ENCODE assay signal across 10 cellular contexts in genomic region chr1:228142616-228143203, GRCh38. TPM values are rescaled to one million over a fixed set of nuclear protein-coding genes. Genes with fewer than 3 reads are reported as not detected.
DNase-seq lines count a peak whose midpoint lies in the region; ATAC-seq and TF ChIP-seq lines count a peak whose summit lies in the region.
"Had no signal": no experiment of that assay in that cellular context is flagged by ENCODE, and none has a peak within 500 bp of the region (broad histone marks: within the 10 kb centered on the region; RNA-seq: fewer than 3 reads in every experiment).

No MANE protein-coding gene starts in this region.

- no peaks in the 10 kb centered on the region for H3F3A ChIP-seq in smooth muscle cell (ENCODE audit: low read depth)

- no peak for ATAC-seq in RWPE2 (ENCODE audit: low read depth)
- ATAC-seq in GM21717 (IDR thresholded peaks at IDR 0.05; ENCODE audit: unreplicated experiment): no peak

- no peak overlapping the region for H2AFZ ChIP-seq in smooth muscle cell (ENCODE audit: low read depth)

- peak; percentile 12 for DNase-seq in GM13976 (ENCODE audit: low spot score)
- no peak for DNase-seq in RWPE2 (ENCODE audit: low spot score)
- no peak for DNase-seq in fibroblast of the aortic adventitia (ENCODE audit: low read depth)
- DNase-seq in smooth muscle cell (lab: John Stamatoyannopoulos, UW; ENCODE audit: unreplicated experiment): no peak
- DNase-seq in NK-92 (lab: John Stamatoyannopoulos, UW; ENCODE audit: unreplicated experiment): no peak
- no peak for DNase-seq in SW 1271 (lab: John Stamatoyannopoulos, UW)
- DNase-seq: activated B cell treated with CpG ODN at 0.5 μM for 24 hours, NCI-H226, thyroid gland had no signal

- H3K27me3 ChIP-seq in RWPE2 (ENCODE audit: insufficient read depth, poor library complexity, severe bottlenecking): no peaks in the 10 kb centered on the region
- no peaks in the 10 kb centered on the region for H3K27me3 ChIP-seq in smooth muscle cell (ENCODE audit: low read depth)
- H3K27me3 ChIP-seq: thyroid gland had no signal

- in situ Hi-C loops in GM13976 (cut with MboI; ENCODE audit: low sequenced_read_pairs, unreplicated experiment): no loop called here

- no peak overlapping the region for H3K4me3 ChIP-seq in RWPE2 (ENCODE audit: severe bottlenecking)
- peak overlapping the region; percentile 91 for H3K4me3 ChIP-seq in fibroblast of the aortic adventitia (ENCODE audit: low read depth, low read length)
- H3K4me3 ChIP-seq in smooth muscle cell: no peak overlapping the region

- peak overlapping the region; percentile 69 for H3K27ac ChIP-seq in RWPE2 (ENCODE audit: poor library complexity, severe bottlenecking)
- H3K27ac ChIP-seq in smooth muscle cell (ENCODE audit: low read depth): no peak overlapping the region

- peaks cover 56% of the 10 kb centered on the region for H3K79me2 ChIP-seq in smooth muscle cell (ENCODE audit: low read depth)

- WGBS in smooth muscle cell (ENCODE audit: low lambda C conversion rate): 96% methylated on average over 12 of the region's 15 CpGs

- TF ChIP-seq CTCF in GM13976 (IDR thresholded peaks at IDR 0.05; ENCODE audit: borderline replicate concordance, control extremely low read depth, extremely low read depth, insufficient read depth, missing control alignments) (no peak), RWPE2 (IDR thresholded peaks at IDR 0.05; ENCODE audit: poor library complexity, severe bottlenecking) (no peak), fibroblast of the aortic adventitia (IDR thresholded peaks at IDR 0.05; ENCODE audit: insufficient read depth, low read length) (no peak), smooth muscle cell (IDR thresholded peaks at IDR 0.05; ENCODE audit: borderline replicate concordance, insufficient read depth, poor library complexity, severe bottlenecking) (no peak)

- H4K20me1 ChIP-seq in smooth muscle cell (ENCODE audit: low read depth): peaks cover 72% of the 10 kb centered on the region

- H3K4me1 ChIP-seq in RWPE2 (ENCODE audit: insufficient read depth, poor library complexity, severe bottlenecking): no peaks in the 10 kb centered on the region
- peaks cover 11% of the 10 kb centered on the region for H3K4me1 ChIP-seq in smooth muscle cell (ENCODE audit: low read depth)

- H3K9ac ChIP-seq in smooth muscle cell (ENCODE audit: low read depth): no peak overlapping the region

- peak overlapping the region; percentile 98 for H3K4me2 ChIP-seq in smooth muscle cell

- H3K36me3 ChIP-seq in RWPE2 (ENCODE audit: low read depth) (peaks cover 8% of the 10 kb centered on the region), smooth muscle cell (ENCODE audit: low read depth) (no peaks in the 10 kb centered on the region)

- H3K9me3 ChIP-seq in RWPE2 (ENCODE audit: severe bottlenecking) (no peaks in the 10 kb centered on the region), smooth muscle cell (replicated peaks; ENCODE audit: low read depth) (no peaks in the 10 kb centered on the region)
- H3K9me3 ChIP-seq: thyroid gland had no signal

RNA-seq across cellular contexts. Expression of gene GUK1, which starts 2.6 kb away (rescaled TPM):
- total RNA-seq in fibroblast of the aortic adventitia (ENCODE audit: low replicate concordance) (171 and 217 TPM in 2 replicates), smooth muscle cell (165 and 205 TPM in 2 replicates)
- polyA plus RNA-seq in smooth muscle cell: 460 and 465 TPM in 2 replicates

RNA-seq across cellular contexts. Expression of gene GJC2, which starts 7.0 kb away (rescaled TPM):
- total RNA-seq in fibroblast of the aortic adventitia (ENCODE audit: low replicate concordance) (2.0 and 2.6 TPM in 2 replicates), smooth muscle cell (0.13 TPM in 1 of 2 replicates, not detected in the other)
- polyA plus RNA-seq in smooth muscle cell: 0.29 and 0.63 TPM in 2 replicates

RNA-seq across cellular contexts. Expression of gene IBA57, which starts 22.9 kb away (rescaled TPM):
- 6.1 and 16.9 TPM in 2 replicates for total RNA-seq in fibroblast of the aortic adventitia (ENCODE audit: low replicate concordance)
- 1.8 and 1.9 TPM in 2 replicates for total RNA-seq in smooth muscle cell
- 1.6 and 3.9 TPM in 2 replicates for polyA plus RNA-seq in smooth muscle cell

RNA-seq across cellular contexts. Expression of gene MRPL55, which starts 33.6 kb away (rescaled TPM):
- total RNA-seq in fibroblast of the aortic adventitia (ENCODE audit: low replicate concordance) (32.5 and 74.1 TPM in 2 replicates), smooth muscle cell (72.8 and 83.4 TPM in 2 replicates)
- polyA plus RNA-seq in smooth muscle cell: 169 and 178 TPM in 2 replicates

RNA-seq across cellular contexts. Expression of gene C1orf35, which starts 39.6 kb away (rescaled TPM):
- 5.9 and 21.8 TPM in 2 replicates for total RNA-seq in fibroblast of the aortic adventitia (ENCODE audit: low replicate concordance)
- total RNA-seq in smooth muscle cell: 5.2 and 7.6 TPM in 2 replicates
- 18.7 and 31.1 TPM in 2 replicates for polyA plus RNA-seq in smooth muscle cell
